In the genomic region with DNA sequence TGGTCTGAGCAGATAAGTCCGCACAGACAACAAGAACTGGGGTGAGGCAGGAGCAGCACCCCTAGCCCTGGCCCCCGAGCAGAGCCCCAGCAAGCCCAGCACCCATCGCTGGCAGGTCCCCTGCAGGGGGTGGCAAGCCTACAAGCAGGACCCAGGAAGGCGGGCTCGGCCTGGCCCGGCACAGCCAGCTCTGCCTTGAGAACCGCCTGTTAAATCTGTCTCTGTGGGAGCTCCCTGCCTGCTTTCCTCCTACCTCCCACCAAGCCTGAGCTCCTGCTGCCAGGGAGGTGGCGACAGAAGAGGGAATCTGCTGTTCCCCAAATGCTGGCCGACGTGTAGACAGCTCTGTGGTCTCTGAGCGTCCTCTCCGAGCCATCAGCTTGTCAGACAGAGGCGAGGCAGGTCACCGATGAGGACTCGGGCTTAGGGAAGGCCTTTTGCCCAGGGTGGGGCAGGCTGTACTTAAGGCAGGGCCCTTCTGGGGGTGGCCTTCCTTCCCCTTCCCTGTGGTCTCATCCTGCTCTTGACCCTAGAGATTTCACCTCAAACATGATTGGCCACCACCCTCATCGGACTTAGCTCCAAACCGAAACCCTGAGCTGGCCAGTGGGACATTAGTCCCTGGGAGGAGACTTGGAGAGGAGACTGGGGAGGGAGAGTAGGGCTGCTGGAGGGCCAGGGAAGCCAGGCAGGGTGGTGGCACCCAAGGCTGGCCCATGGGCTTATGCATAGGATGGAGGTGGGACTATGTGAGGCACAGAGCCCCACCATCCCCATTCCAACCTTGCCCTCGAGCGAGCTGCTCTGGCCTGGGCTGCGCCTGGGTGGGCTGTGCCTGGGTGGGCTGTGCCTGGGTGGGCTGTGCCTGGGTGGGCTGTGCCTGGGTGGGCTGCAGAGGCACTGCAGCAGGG, we compare ENCODE assay signal across 26 cellular contexts. TPM values are rescaled to one million over a fixed set of nuclear protein-coding genes. Genes with fewer than 3 reads are reported as not detected.
DNase-seq lines count a peak whose midpoint lies in the region; ATAC-seq, FAIRE-seq and TF ChIP-seq lines count a peak whose summit lies in the region.
"Had no signal": no experiment of that assay in that cellular context is flagged by ENCODE, and none has a peak within 500 bp of the region (broad histone marks: within the 10 kb centered on the region; RNA-seq: fewer than 3 reads in every experiment).

No MANE protein-coding gene starts in this region.

- TF ChIP-seq CTCF in heart right ventricle (IDR thresholded peaks at IDR 0.05) (no peak), dorsolateral prefrontal cortex (IDR thresholded peaks at IDR 0.05 in 54 of 56, conservative IDR thresholded peaks at IDR 0.05 in 2 of 56; ENCODE audit: low read depth in 1 of 56, partially characterized antibody in 56 of 56) (no peak), osteoblast (IDR thresholded peaks at IDR 0.05; ENCODE audit: extremely low read depth, low read depth, low read length) (no peak), tibial nerve (IDR thresholded peaks at IDR 0.05) (no peak)

- DNase-seq in heart right ventricle (no peak), Right ventricle myocardium superior (no peak), dorsolateral prefrontal cortex (peak in 2 of 10 donors; percentile 60 to 76), osteoblast (ENCODE audit: insufficient read length, low spot score, missing footprints) (peak; percentile 78), tibial nerve (ENCODE audit: low spot score in 2 of 2) (no peak), DMS 273 (lab: John Stamatoyannopoulos, UW; ENCODE audit: unreplicated experiment) (no peak), GM12891 (ENCODE audit: insufficient read length, low spot score) (no peak), NCI-H510A (lab: John Stamatoyannopoulos, UW) (no peak)
- DNase-seq: activated CD4-positive, alpha-beta T cell treated with anti-CD3 and anti-CD28 coated beads for 36 hours; activated CD8-positive, alpha-beta memory T cell treated with anti-CD3 and anti-CD28 coated beads for 24 hours; activated gamma-delta T cell treated with Interleukin-2 at 50 U/mL for 16 hours; activated T-cell treated with anti-CD3 and anti-CD28 coated beads, Interleukin-2, amount 50 U/mL, for 1 hour; AML-193; brain microvascular endothelial cell; Caco-2; DMS79 treated with DMSO at 0.1 percent for 48 hours; GOT3; Karpas-422; MV-4-11; NCI-H146; NCI-H526 treated with DMSO at 0.1 percent for 48 hours; stimulated activated CD4-positive, alpha-beta T cell treated with anti-CD3 and anti-CD28 coated beads, Interleukin-15, amount 100 ng/mL, for 24 hours; stimulated activated naive CD8-positive, alpha-beta T cell treated with anti-CD3 and anti-CD28 coated beads, Interleukin-15, amount 100 ng/mL, for 72 hours; T-helper 17 cell had no signal

- no peak overlapping the region for H3K4me2 ChIP-seq in osteoblast (ENCODE audit: insufficient read depth, low read length)

- peak in 3 of 8 donors; percentile 7 to 29 (median 28) for ATAC-seq in heart right ventricle
- no peak for ATAC-seq in Right ventricle myocardium superior (ENCODE audit: poor library complexity)
- ATAC-seq: activated CD4-positive, alpha-beta T cell treated with anti-CD3 and anti-CD28 coated beads for 36 hours; T-helper 17 cell had no signal

- H3K9me3 ChIP-seq in heart right ventricle (no peaks in the 10 kb centered on the region), osteoblast (ENCODE audit: low read depth, low read length) (no peaks in the 10 kb centered on the region), tibial nerve (no peaks in the 10 kb centered on the region)
- H3K9me3 ChIP-seq: Caco-2 had no signal

- peak overlapping the region in 2 of 10 donors; percentile 5 to 12 for H3K4me3 ChIP-seq in heart right ventricle
- H3K4me3 ChIP-seq in dorsolateral prefrontal cortex = peak overlapping the region in 2 of 59 donors; percentile 1
- no peak overlapping the region for H3K4me3 ChIP-seq in osteoblast (ENCODE audit: insufficient read depth, low read length)
- H3K4me3 ChIP-seq in tibial nerve = no peak overlapping the region

- WGBS in heart right ventricle, 2 donors = 65 to 71% methylated on average over 20 of the region's 20 CpGs
- WGBS in tibial nerve, 2 donors = 69 to 82% methylated on average over 17 to 20 of the region's 20 CpGs

- TF ChIP-seq POLR2A in tibial nerve (IDR thresholded peaks at IDR 0.05) (no peak), GM12891 (IDR thresholded peaks at IDR 0.05; ENCODE audit: low read depth, low read length) (no peak)

- FAIRE-seq in GM12891 (lab: Jason Lieb, UNC) = no peak
- FAIRE-seq: urothelium cell line had no signal

- intact Hi-C loops in heart right ventricle (cut with DNase I) (loop anchor here in 1 of 10 donors (10.0 kb wide), 1 partner anchor 283 kb away; no protein-coding TSS in a partner anchor), Right ventricle myocardium superior (cut with DNase I) (loop anchor here (5.0 kb wide), 1 partner anchor 300 kb away; no protein-coding TSS in a partner anchor), dorsolateral prefrontal cortex (cut with DNase I) (loop anchor here (5.0 to 10.0 kb wide), 4 partner anchors 240 to 560 kb away; a partner anchor contains a TSS)

- H3K36me3 ChIP-seq in heart right ventricle (peaks cover 0 to 86% (median 23%) of the 10 kb centered on the region in 9 donors), osteoblast (ENCODE audit: insufficient read depth, low read length) (peaks cover 53% of the 10 kb centered on the region), tibial nerve (peaks cover 0 to 60% (median 0%) of the 10 kb centered on the region in 3 donors)

- TF ChIP-seq EP300 in tibial nerve (IDR thresholded peaks at IDR 0.05) = no peak

- no peak overlapping the region for H2AFZ ChIP-seq in osteoblast (ENCODE audit: low read length)

- peaks cover 10% of the 10 kb centered on the region for H3K79me2 ChIP-seq in osteoblast (ENCODE audit: insufficient read depth, low read length)

- H4K20me1 ChIP-seq in osteoblast (ENCODE audit: insufficient read depth, low read length) = peaks cover 25% of the 10 kb centered on the region

- no peaks in the 10 kb centered on the region for H3K27me3 ChIP-seq in heart right ventricle
- no peaks in the 10 kb centered on the region for H3K27me3 ChIP-seq in dorsolateral prefrontal cortex
- H3K27me3 ChIP-seq in osteoblast (ENCODE audit: insufficient read depth, low read length) = no peaks in the 10 kb centered on the region
- H3K27me3 ChIP-seq in tibial nerve = no peaks in the 10 kb centered on the region
- H3K27me3 ChIP-seq: brain microvascular endothelial cell had no signal

- H3K4me1 ChIP-seq in heart right ventricle (peaks cover 21 to 86% (median 70%) of the 10 kb centered on the region in 9 donors), osteoblast (ENCODE audit: insufficient read depth, low read length) (peaks cover 30% of the 10 kb centered on the region), tibial nerve (peaks cover 0 to 81% (median 47%) of the 10 kb centered on the region in 4 donors)
- H3K4me1 ChIP-seq: Caco-2 had no signal

- H3K27ac ChIP-seq in heart right ventricle (peak overlapping the region in 9 of 10 donors; percentile 9 to 69 (median 43)), dorsolateral prefrontal cortex (peak overlapping the region in 57 of 59 donors; percentile 21 to 93 (median 82)), osteoblast (ENCODE audit: low read depth, low read length) (no peak overlapping the region), tibial nerve (peak overlapping the region in 3 of 4 donors; percentile 14 to 89 (median 84))
- H3K27ac ChIP-seq: brain microvascular endothelial cell had no signal

TF ChIP-seq in GM12891, 5 proteins besides CTCF, POLR2A, EP300 and RAD21:
- no peak for TF ChIP-seq POLR2AphosphoS5 (IDR thresholded peaks at IDR 0.05; ENCODE audit: low read depth, low read length)
- no peak for TF ChIP-seq PAX5 (IDR thresholded peaks at IDR 0.05; ENCODE audit: insufficient read depth, low read length, severe bottlenecking)
- TF ChIP-seq POU2F2 (IDR thresholded peaks at IDR 0.05; ENCODE audit: low read depth, low read length) = no peak
- no peak for TF ChIP-seq TAF1 (IDR thresholded peaks at IDR 0.05; ENCODE audit: low read depth, low read length)

RNA-seq across cellular contexts. Expression of a gene that starts 7.7 kb away (rescaled TPM):
- total RNA-seq in heart right ventricle = 10 to 100 TPM; 32.5 to 75.1 (median 47.9) TPM
- 10 to 100 TPM; 36.4 to 37.2 TPM for polyA plus RNA-seq in heart right ventricle
- 39.6 TPM for total RNA-seq in Right ventricle myocardium superior
- 100 to 1,000 TPM in 1 of 120 experiments, 10 to 100 TPM in 119; 34.0 to 117 (median 46.6) TPM for total RNA-seq in dorsolateral prefrontal cortex
- 33.7 and 45.1 TPM in 2 replicates for total RNA-seq in osteoblast
- total RNA-seq in tibial nerve = 10 to 100 TPM; 17.6 to 54.0 (median 36.8) TPM
- 2.9 TPM for polyA plus RNA-seq in GM12891 (2012; ENCODE audit: low read depth, missing spikeins)

RNA-seq across cellular contexts. Expression of a gene that starts 12.0 kb away (rescaled TPM):
- 100 to 1,000 TPM; 141 to 264 (median 226) TPM for total RNA-seq in heart right ventricle
- 100 to 1,000 TPM in 1 of 2 donors, 10 to 100 TPM in 1; 91.1 to 176 TPM for polyA plus RNA-seq in heart right ventricle
- total RNA-seq in Right ventricle myocardium superior = 222 TPM
- total RNA-seq in dorsolateral prefrontal cortex = 100 to 1,000 TPM in 32 of 120 experiments, 10 to 100 TPM in 88; 66.5 to 116 (median 93.9) TPM
- 46.6 and 47.4 TPM in 2 replicates for total RNA-seq in osteoblast
- total RNA-seq in tibial nerve = 10 to 100 TPM; 65.7 to 99.4 (median 77.2) TPM
- 31.3 TPM for polyA plus RNA-seq in GM12891 (2012; ENCODE audit: low read depth, missing spikeins)

RNA-seq across cellular contexts. Expression of a gene that starts 51.5 kb away (rescaled TPM):
- total RNA-seq in heart right ventricle = under 1 TPM in 2 of 10 donors, not detected in 8; 0.21 to 0.25 TPM
- under 1 TPM in 1 of 2 donors, not detected in 1; 0.04 TPM for polyA plus RNA-seq in heart right ventricle
- total RNA-seq in Right ventricle myocardium superior = 0.11 TPM
- 1 to 10 TPM in 112 of 120 experiments, under 1 TPM in 8; 0.35 to 4.7 (median 2.0) TPM for total RNA-seq in dorsolateral prefrontal cortex
- 0.72 and 0.88 TPM in 2 replicates for total RNA-seq in osteoblast
- total RNA-seq in tibial nerve = not detected
- 4.4 TPM for polyA plus RNA-seq in GM12891 (2012; ENCODE audit: low read depth, missing spikeins)
- total RNA-seq: omental fat pad had no signal
